ENCODE assay signal across 8 cellular contexts in the genomic region with DNA sequence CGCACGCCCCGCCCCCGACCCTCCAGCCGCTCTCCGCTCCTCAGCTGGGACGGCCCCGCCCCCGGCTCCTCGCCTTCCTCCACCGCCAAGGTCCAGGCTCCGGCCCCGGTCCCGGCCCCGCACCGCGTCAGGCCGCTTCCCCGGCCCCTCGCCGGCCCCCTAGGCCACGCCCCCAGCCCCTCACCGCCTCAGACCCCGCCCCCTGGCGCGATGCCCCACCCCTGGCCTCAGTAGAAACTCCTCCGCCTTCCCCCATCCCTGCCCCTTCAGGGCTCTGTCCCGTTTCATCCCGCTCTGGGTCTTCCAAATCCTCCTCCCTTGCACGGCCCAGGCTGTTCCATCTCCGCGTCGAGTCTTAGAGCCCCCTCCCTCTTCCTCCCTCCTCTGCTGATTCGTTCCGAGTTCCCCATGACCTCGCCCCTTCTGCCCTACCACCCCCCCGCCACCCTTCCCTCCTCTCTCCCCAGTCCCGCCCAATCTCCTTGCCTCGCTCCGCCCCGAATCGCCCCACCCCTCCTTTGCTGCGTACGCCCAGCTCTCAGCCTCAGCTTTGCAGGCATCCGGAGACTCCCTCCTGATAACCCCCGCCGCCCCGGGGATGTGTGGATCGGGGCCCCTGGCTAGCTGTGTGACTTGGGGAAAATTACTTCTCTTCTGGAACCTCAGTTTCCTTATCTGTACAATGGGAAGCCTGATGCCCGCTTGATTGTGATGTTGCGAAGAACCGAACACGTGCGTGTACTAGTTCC. TPM values are rescaled to one million over a fixed set of nuclear protein-coding genes. Genes with fewer than 3 reads are reported as not detected.
DNase-seq lines count a peak whose midpoint lies in the region; ATAC-seq and TF ChIP-seq lines count a peak whose summit lies in the region.

No MANE protein-coding gene starts in this region.

- intact Hi-C loops in heart left ventricle (cut with DNase I) (loop anchor here in 4 of 10 donors (1.0 to 10.0 kb wide), 6 partner anchors 62 to 142 kb away; a partner anchor contains a TSS), tibial artery (cut with DNase I; ENCODE audit: low total_unique reads) (loop anchor here (5.0 kb wide), 1 partner anchor 57 kb away; no protein-coding TSS in a partner anchor)

- WGBS in heart left ventricle, 4 donors = 4 to 11% (median 7%) methylated on average over 27 to 54 of the region's 54 CpGs
- no CpG with 5 or more reads among the region's 54 CpGs for WGBS in trophoblast cell (ENCODE audit: extremely low coverage, insufficient coverage, insufficient read length)

- H3K27ac ChIP-seq in heart left ventricle (peak overlapping the region; percentile 71 to 98 (median 93)), trophoblast cell (ENCODE audit: low read depth, low read length) (no peak overlapping the region), tibial artery (peak overlapping the region; percentile 84 to 90)

- no peak overlapping the region for H2AK5ac ChIP-seq in trophoblast cell (ENCODE audit: low read length)

- no peak for TF ChIP-seq CTCF in AG09319 (IDR thresholded peaks at IDR 0.05; ENCODE audit: low read depth, low read length)
- TF ChIP-seq CTCF in heart left ventricle (IDR thresholded peaks at IDR 0.05) = no peak
- TF ChIP-seq CTCF in tibial artery (IDR thresholded peaks at IDR 0.05) = no peak

- no peak overlapping the region for H4K12ac ChIP-seq in trophoblast cell (ENCODE audit: low read depth, low read length)

- H3K9me3 ChIP-seq in adipocyte (ENCODE audit: control insufficient read depth, low read length) = no peaks in the 10 kb centered on the region
- H3K9me3 ChIP-seq in heart left ventricle = no peaks in the 10 kb centered on the region
- no peaks in the 10 kb centered on the region for H3K9me3 ChIP-seq in trophoblast cell (ENCODE audit: insufficient read depth, low read depth, low read length)
- H3K9me3 ChIP-seq in tibial artery = no peaks in the 10 kb centered on the region

- H2BK120ac ChIP-seq in trophoblast cell (ENCODE audit: insufficient read depth, low read length, poor library complexity) = no peak overlapping the region

- peak in 1 of 2 donors; percentile 36 for TF ChIP-seq POLR2A in heart left ventricle (IDR thresholded peaks at IDR 0.05)

- no peak overlapping the region for H3K4ac ChIP-seq in trophoblast cell (ENCODE audit: low read depth, low read length)

- DNase-seq in AG09319 (ENCODE audit: extremely low read depth, low read depth) (peak; percentile 86), NAMALWA (ENCODE audit: low spot score) (peak; percentile 94), T follicular helper cell (ENCODE audit: low read depth) (peak; percentile 90), adipocyte (ENCODE audit: low read depth) (peak; percentile 99), heart left ventricle (peak; percentile 94 to 97 (median 96)), trophoblast cell (peak; percentile 92), tibial artery (peak; percentile 93 to 96)

- H3K4me1 ChIP-seq in adipocyte (ENCODE audit: control insufficient read depth, insufficient read depth, low read length) (peaks cover 38% of the 10 kb centered on the region), heart left ventricle (peaks cover 0 to 45% (median 26%) of the 10 kb centered on the region in 12 donors), trophoblast cell (ENCODE audit: control insufficient read depth in 1 of 2, insufficient read depth in 2 of 2, low read length in 2 of 2) (peaks cover 3 to 9% of the 10 kb centered on the region in 2 experiments), tibial artery (peaks cover 0 to 34% (median 11%) of the 10 kb centered on the region in 4 donors)

- H4K8ac ChIP-seq in trophoblast cell (ENCODE audit: low read depth, low read length) = peak overlapping the region; percentile 20

- no peak overlapping the region for H3K23ac ChIP-seq in trophoblast cell (ENCODE audit: low read length)

- H2BK12ac ChIP-seq in trophoblast cell (ENCODE audit: low read length) = no peak overlapping the region

- H3K9ac ChIP-seq in adipocyte (ENCODE audit: low read length) (peak overlapping the region; percentile 75), trophoblast cell (ENCODE audit: low read length) (peak overlapping the region; percentile 68)

- peaks cover 3% of the 10 kb centered on the region for H3K79me2 ChIP-seq in trophoblast cell (ENCODE audit: control insufficient read depth, insufficient read depth, low read length, poor library complexity)

- peaks cover 2% of the 10 kb centered on the region for H3K79me1 ChIP-seq in trophoblast cell (ENCODE audit: low read length)

- H4K91ac ChIP-seq in trophoblast cell (ENCODE audit: low read depth, low read length) = no peak overlapping the region

- no peak overlapping the region for H2BK5ac ChIP-seq in trophoblast cell (ENCODE audit: low read depth, low read length, poor library complexity)

- H3K14ac ChIP-seq in trophoblast cell (ENCODE audit: low read length) = no peak overlapping the region

- no peaks in the 10 kb centered on the region for H3K27me3 ChIP-seq in adipocyte (replicated peaks; ENCODE audit: control insufficient read depth, insufficient read depth, low read length)
- H3K27me3 ChIP-seq in heart left ventricle = peaks cover 0 to 18% (median 0%) of the 10 kb centered on the region in 9 donors
- no peaks in the 10 kb centered on the region for H3K27me3 ChIP-seq in trophoblast cell (ENCODE audit: insufficient read depth, low read length)
- no peaks in the 10 kb centered on the region for H3K27me3 ChIP-seq in tibial artery

- H3K36me3 ChIP-seq in adipocyte (ENCODE audit: control insufficient read depth, insufficient read depth, low read length, severe bottlenecking) (no peaks in the 10 kb centered on the region), heart left ventricle (no peaks in the 10 kb centered on the region), trophoblast cell (ENCODE audit: control insufficient read depth in 1 of 2, insufficient read depth in 2 of 2, low read length in 2 of 2) (no peaks in the 10 kb centered on the region), tibial artery (no peaks in the 10 kb centered on the region)

- H3K4me3 ChIP-seq in adipocyte (ENCODE audit: low read length) = peak overlapping the region; percentile 77
- peak overlapping the region; percentile 81 to 100 (median 94) for H3K4me3 ChIP-seq in heart left ventricle
- H3K4me3 ChIP-seq in trophoblast cell (ENCODE audit: low read depth, low read length) = peak overlapping the region; percentile 69
- H3K4me3 ChIP-seq in tibial artery = peak overlapping the region; percentile 81 to 88

- peak overlapping the region; percentile 91 for H2AFZ ChIP-seq in trophoblast cell (ENCODE audit: insufficient read depth, low read length, poor library complexity)

- no peak overlapping the region for H3K18ac ChIP-seq in trophoblast cell (ENCODE audit: low read length)

- ATAC-seq in GM19372 (IDR thresholded peaks at IDR 0.05; ENCODE audit: low read depth, unreplicated experiment) = peak; percentile 54
- peak; percentile 87 to 94 (median 92) for ATAC-seq in heart left ventricle

- peak overlapping the region; percentile 53 for H3K4me2 ChIP-seq in trophoblast cell (ENCODE audit: low read length)

RNA-seq across cellular contexts. Expression of a gene that starts 0.4 kb away (rescaled TPM):
- total RNA-seq in heart left ventricle = 10 to 100 TPM; 22.4 to 86.1 (median 35.8) TPM
- 10 to 100 TPM; 30.0 to 40.0 TPM for polyA plus RNA-seq in heart left ventricle
- polyA plus RNA-seq in trophoblast cell (2013) = 12.8 and 13.6 TPM in 2 replicates

RNA-seq across cellular contexts. Expression of a gene that starts 46.6 kb away (rescaled TPM):
- total RNA-seq in heart left ventricle = 1 to 10 TPM in 1 of 9 donors, under 1 TPM in 7, not detected in 1; 0.07 to 2.7 (median 0.21) TPM
- polyA plus RNA-seq in heart left ventricle = under 1 TPM; 0.04 to 0.12 TPM
- polyA plus RNA-seq in trophoblast cell (2013) = 1.2 and 1.3 TPM in 2 replicates

RNA-seq across cellular contexts. Expression of a gene that starts 59.9 kb away (rescaled TPM):
- 10 to 100 TPM; 40.1 to 87.3 (median 59.1) TPM for total RNA-seq in heart left ventricle
- 10 to 100 TPM; 21.5 to 55.5 TPM for polyA plus RNA-seq in heart left ventricle
- polyA plus RNA-seq in trophoblast cell (2013) = 0.56 and 0.59 TPM in 2 replicates
